Comparison of ENCODE assay signal across 1 cellular context in the genomic region with DNA sequence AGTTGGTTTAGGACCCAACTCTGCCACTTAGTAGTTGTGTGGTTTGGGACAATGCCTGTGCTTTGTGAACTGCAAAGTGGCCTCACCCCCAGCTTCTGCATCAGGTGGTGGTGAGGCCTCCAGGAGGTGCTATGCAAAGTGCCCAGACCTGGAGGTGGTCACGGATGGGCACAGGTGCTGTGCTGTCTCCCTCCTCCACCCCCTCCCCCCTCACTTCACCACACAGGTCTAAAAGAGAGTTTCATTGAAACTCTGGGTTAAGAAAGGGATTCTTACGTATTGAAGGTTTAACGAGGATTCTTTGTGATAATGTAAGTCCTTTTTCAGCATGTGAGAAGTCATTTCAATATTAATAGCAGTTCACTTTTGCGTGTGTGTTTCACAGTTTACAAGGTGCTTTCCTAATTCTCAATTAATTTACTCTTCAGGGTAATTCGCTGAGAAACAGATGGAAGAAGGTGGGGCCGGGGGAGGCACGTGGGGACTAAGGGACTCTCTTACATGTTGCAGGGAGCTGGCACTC.
TF ChIP-seq lines count a peak whose summit lies in the region.

No MANE protein-coding gene starts in this region.

TF ChIP-seq in GM12878, 131 proteins besides CTCF, POLR2A, EP300 and RAD21 (continued from another document and continues in another):
- TF ChIP-seq, protein P1, sequence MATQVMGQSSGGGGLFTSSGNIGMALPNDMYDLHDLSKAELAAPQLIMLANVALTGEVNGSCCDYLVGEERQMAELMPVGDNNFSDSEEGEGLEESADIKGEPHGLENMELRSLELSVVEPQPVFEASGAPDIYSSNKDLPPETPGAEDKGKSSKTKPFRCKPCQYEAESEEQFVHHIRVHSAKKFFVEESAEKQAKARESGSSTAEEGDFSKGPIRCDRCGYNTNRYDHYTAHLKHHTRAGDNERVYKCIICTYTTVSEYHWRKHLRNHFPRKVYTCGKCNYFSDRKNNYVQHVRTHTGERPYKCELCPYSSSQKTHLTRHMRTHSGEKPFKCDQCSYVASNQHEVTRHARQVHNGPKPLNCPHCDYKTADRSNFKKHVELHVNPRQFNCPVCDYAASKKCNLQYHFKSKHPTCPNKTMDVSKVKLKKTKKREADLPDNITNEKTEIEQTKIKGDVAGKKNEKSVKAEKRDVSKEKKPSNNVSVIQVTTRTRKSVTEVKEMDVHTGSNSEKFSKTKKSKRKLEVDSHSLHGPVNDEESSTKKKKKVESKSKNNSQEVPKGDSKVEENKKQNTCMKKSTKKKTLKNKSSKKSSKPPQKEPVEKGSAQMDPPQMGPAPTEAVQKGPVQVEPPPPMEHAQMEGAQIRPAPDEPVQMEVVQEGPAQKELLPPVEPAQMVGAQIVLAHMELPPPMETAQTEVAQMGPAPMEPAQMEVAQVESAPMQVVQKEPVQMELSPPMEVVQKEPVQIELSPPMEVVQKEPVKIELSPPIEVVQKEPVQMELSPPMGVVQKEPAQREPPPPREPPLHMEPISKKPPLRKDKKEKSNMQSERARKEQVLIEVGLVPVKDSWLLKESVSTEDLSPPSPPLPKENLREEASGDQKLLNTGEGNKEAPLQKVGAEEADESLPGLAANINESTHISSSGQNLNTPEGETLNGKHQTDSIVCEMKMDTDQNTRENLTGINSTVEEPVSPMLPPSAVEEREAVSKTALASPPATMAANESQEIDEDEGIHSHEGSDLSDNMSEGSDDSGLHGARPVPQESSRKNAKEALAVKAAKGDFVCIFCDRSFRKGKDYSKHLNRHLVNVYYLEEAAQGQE (IDR thresholded peaks at IDR 0.05; ENCODE audit: low read depth, low read length) = no peak
- TF ChIP-seq ZSCAN29 (IDR thresholded peaks at IDR 0.05) (0 out of 2 replicates have a peak, but pooled peaks have one; percentile 36), IKZF1 (conservative IDR thresholded peaks at IDR 0.05) (peak; percentile 54), NFIC (IDR thresholded peaks at IDR 0.05; ENCODE audit: low read depth, low read length) (peak; percentile 31; the same call in 1 of the 2 replicates), SP1 (IDR thresholded peaks at IDR 0.05; ENCODE audit: low read depth, low read length) (peak; percentile 36), DPF2 (IDR thresholded peaks at IDR 0.05) (peak; percentile 69), RUNX3 (IDR thresholded peaks at IDR 0.05; ENCODE audit: low read length) (peak; percentile 70), JUNB (IDR thresholded peaks at IDR 0.05) (no peak), SPI1 (IDR thresholded peaks at IDR 0.05; ENCODE audit: borderline replicate concordance, insufficient read depth, low read depth, low read length) (0 out of 2 replicates have a peak, but pooled peaks have one; percentile 1), TCF7 (IDR thresholded peaks at IDR 0.05; ENCODE audit: borderline replicate concordance) (no peak), IKZF2 (IDR thresholded peaks at IDR 0.05) (peak; percentile 22 to 60; a peak in 3 of 4 replicates), MTA2 (IDR thresholded peaks at IDR 0.05; ENCODE audit: low read depth) (peak; percentile 90), TCF12 (IDR thresholded peaks at IDR 0.05; ENCODE audit: low read depth, low read length) (peak; percentile 79; the same call in 1 of the 2 replicates), YY1 (IDR thresholded peaks at IDR 0.05; ENCODE audit: low read depth, low read length) (no peak), POU2F2 (IDR thresholded peaks at IDR 0.05; ENCODE audit: borderline replicate concordance, low read depth, low read length) (peak; percentile 93), BHLHE40 (IDR thresholded peaks at IDR 0.05; ENCODE audit: borderline replicate concordance in 1 of 2, low read depth in 2 of 2, low read length in 1 of 2) (peak in 1 of 2 experiments; percentile 67; a peak in 2 of 4 replicates), TBL1XR1 (IDR thresholded peaks at IDR 0.05; ENCODE audit: low read depth, low read length) (no peak), MEF2B (IDR thresholded peaks at IDR 0.05; ENCODE audit: partially characterized antibody, poor library complexity, severe bottlenecking) (peak; percentile 57), CHD2 (IDR thresholded peaks at IDR 0.05; ENCODE audit: borderline replicate concordance, low read depth, low read length) (0 out of 2 replicates have a peak, but pooled peaks have one; percentile 54), SRF (IDR thresholded peaks at IDR 0.05; ENCODE audit: low read depth in 2 of 2, low read length in 2 of 2) (no peak), NR2F1 (conservative IDR thresholded peaks at IDR 0.05) (peak; percentile 61; the same call in 1 of the 2 replicates), ATF7 (IDR thresholded peaks at IDR 0.05; ENCODE audit: low read depth) (peak; percentile 64), YBX1 (IDR thresholded peaks at IDR 0.05) (no peak), RAD51 (IDR thresholded peaks at IDR 0.05) (peak; percentile 71; the same call in 1 of the 2 replicates), CBFB (IDR thresholded peaks at IDR 0.05; ENCODE audit: low read depth) (no peak), STAT1 (conservative IDR thresholded peaks at IDR 0.05) (no peak), SREBF1 (IDR thresholded peaks at IDR 0.05; ENCODE audit: low read length) (no peak), FOS (IDR thresholded peaks at IDR 0.05; ENCODE audit: borderline replicate concordance, extremely low read depth, insufficient read length) (no peak), SMAD1 (IDR thresholded peaks at IDR 0.05; ENCODE audit: low read depth, partially characterized antibody) (no peak), CHD1 (IDR thresholded peaks at IDR 0.05; ENCODE audit: low read depth, low read length) (no peak), NRF1 (conservative IDR thresholded peaks at IDR 0.05; ENCODE audit: low read depth, low read length) (no peak), BMI1 (IDR thresholded peaks at IDR 0.05; ENCODE audit: borderline replicate concordance) (0 out of 2 replicates have a peak, but pooled peaks have one; percentile 30), ZNF622 (IDR thresholded peaks at IDR 0.05) (no peak)
- TF ChIP-seq, protein P2, sequence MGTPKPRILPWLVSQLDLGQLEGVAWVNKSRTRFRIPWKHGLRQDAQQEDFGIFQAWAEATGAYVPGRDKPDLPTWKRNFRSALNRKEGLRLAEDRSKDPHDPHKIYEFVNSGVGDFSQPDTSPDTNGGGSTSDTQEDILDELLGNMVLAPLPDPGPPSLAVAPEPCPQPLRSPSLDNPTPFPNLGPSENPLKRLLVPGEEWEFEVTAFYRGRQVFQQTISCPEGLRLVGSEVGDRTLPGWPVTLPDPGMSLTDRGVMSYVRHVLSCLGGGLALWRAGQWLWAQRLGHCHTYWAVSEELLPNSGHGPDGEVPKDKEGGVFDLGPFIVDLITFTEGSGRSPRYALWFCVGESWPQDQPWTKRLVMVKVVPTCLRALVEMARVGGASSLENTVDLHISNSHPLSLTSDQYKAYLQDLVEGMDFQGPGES (IDR thresholded peaks at IDR 0.05) = no peak
- TF ChIP-seq, protein P3, sequence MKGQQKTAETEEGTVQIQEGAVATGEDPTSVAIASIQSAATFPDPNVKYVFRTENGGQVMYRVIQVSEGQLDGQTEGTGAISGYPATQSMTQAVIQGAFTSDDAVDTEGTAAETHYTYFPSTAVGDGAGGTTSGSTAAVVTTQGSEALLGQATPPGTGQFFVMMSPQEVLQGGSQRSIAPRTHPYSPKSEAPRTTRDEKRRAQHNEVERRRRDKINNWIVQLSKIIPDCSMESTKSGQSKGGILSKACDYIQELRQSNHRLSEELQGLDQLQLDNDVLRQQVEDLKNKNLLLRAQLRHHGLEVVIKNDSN (IDR thresholded peaks at IDR 0.05; ENCODE audit: borderline replicate concordance, extremely low read length, insufficient read depth, low read depth, low read length) = peak; percentile 21
- TF ChIP-seq, protein P4, sequence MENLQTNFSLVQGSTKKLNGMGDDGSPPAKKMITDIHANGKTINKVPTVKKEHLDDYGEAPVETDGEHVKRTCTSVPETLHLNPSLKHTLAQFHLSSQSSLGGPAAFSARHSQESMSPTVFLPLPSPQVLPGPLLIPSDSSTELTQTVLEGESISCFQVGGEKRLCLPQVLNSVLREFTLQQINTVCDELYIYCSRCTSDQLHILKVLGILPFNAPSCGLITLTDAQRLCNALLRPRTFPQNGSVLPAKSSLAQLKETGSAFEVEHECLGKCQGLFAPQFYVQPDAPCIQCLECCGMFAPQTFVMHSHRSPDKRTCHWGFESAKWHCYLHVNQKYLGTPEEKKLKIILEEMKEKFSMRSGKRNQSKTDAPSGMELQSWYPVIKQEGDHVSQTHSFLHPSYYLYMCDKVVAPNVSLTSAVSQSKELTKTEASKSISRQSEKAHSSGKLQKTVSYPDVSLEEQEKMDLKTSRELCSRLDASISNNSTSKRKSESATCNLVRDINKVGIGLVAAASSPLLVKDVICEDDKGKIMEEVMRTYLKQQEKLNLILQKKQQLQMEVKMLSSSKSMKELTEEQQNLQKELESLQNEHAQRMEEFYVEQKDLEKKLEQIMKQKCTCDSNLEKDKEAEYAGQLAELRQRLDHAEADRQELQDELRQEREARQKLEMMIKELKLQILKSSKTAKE (IDR thresholded peaks at IDR 0.05; ENCODE audit: low read depth, poor library complexity, severe bottlenecking) = peak; percentile 46
- TF ChIP-seq, protein P5, sequence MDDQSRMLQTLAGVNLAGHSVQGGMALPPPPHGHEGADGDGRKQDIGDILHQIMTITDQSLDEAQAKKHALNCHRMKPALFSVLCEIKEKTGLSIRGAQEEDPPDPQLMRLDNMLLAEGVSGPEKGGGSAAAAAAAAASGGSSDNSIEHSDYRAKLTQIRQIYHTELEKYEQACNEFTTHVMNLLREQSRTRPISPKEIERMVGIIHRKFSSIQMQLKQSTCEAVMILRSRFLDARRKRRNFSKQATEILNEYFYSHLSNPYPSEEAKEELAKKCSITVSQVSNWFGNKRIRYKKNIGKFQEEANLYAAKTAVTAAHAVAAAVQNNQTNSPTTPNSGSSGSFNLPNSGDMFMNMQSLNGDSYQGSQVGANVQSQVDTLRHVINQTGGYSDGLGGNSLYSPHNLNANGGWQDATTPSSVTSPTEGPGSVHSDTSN (IDR thresholded peaks at IDR 0.05; ENCODE audit: insufficient replicate concordance, low read depth, low read length) = no peak
- TF ChIP-seq, protein P6, sequence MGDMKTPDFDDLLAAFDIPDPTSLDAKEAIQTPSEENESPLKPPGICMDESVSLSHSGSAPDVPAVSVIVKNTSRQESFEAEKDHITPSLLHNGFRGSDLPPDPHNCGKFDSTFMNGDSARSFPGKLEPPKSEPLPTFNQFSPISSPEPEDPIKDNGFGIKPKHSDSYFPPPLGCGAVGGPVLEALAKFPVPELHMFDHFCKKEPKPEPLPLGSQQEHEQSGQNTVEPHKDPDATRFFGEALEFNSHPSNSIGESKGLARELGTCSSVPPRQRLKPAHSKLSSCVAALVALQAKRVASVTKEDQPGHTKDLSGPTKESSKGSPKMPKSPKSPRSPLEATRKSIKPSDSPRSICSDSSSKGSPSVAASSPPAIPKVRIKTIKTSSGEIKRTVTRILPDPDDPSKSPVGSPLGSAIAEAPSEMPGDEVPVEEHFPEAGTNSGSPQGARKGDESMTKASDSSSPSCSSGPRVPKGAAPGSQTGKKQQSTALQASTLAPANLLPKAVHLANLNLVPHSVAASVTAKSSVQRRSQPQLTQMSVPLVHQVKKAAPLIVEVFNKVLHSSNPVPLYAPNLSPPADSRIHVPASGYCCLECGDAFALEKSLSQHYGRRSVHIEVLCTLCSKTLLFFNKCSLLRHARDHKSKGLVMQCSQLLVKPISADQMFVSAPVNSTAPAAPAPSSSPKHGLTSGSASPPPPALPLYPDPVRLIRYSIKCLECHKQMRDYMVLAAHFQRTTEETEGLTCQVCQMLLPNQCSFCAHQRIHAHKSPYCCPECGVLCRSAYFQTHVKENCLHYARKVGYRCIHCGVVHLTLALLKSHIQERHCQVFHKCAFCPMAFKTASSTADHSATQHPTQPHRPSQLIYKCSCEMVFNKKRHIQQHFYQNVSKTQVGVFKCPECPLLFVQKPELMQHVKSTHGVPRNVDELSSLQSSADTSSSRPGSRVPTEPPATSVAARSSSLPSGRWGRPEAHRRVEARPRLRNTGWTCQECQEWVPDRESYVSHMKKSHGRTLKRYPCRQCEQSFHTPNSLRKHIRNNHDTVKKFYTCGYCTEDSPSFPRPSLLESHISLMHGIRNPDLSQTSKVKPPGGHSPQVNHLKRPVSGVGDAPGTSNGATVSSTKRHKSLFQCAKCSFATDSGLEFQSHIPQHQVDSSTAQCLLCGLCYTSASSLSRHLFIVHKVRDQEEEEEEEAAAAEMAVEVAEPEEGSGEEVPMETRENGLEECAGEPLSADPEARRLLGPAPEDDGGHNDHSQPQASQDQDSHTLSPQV (IDR thresholded peaks at IDR 0.05) = no peak
- TF ChIP-seq, protein P7, sequence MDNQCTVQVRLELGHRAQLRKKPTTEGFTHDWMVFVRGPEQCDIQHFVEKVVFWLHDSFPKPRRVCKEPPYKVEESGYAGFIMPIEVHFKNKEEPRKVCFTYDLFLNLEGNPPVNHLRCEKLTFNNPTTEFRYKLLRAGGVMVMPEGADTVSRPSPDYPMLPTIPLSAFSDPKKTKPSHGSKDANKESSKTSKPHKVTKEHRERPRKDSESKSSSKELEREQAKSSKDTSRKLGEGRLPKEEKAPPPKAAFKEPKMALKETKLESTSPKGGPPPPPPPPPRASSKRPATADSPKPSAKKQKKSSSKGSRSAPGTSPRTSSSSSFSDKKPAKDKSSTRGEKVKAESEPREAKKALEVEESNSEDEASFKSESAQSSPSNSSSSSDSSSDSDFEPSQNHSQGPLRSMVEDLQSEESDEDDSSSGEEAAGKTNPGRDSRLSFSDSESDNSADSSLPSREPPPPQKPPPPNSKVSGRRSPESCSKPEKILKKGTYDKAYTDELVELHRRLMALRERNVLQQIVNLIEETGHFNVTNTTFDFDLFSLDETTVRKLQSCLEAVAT (IDR thresholded peaks at IDR 0.05) = 0 out of 2 replicates have a peak, but pooled peaks have one; percentile 12
- TF ChIP-seq, protein P8, sequence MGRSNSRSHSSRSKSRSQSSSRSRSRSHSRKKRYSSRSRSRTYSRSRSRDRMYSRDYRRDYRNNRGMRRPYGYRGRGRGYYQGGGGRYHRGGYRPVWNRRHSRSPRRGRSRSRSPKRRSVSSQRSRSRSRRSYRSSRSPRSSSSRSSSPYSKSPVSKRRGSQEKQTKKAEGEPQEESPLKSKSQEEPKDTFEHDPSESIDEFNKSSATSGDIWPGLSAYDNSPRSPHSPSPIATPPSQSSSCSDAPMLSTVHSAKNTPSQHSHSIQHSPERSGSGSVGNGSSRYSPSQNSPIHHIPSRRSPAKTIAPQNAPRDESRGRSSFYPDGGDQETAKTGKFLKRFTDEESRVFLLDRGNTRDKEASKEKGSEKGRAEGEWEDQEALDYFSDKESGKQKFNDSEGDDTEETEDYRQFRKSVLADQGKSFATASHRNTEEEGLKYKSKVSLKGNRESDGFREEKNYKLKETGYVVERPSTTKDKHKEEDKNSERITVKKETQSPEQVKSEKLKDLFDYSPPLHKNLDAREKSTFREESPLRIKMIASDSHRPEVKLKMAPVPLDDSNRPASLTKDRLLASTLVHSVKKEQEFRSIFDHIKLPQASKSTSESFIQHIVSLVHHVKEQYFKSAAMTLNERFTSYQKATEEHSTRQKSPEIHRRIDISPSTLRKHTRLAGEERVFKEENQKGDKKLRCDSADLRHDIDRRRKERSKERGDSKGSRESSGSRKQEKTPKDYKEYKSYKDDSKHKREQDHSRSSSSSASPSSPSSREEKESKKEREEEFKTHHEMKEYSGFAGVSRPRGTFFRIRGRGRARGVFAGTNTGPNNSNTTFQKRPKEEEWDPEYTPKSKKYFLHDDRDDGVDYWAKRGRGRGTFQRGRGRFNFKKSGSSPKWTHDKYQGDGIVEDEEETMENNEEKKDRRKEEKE (IDR thresholded peaks at IDR 0.05) = no peak
- TF ChIP-seq, protein P9, sequence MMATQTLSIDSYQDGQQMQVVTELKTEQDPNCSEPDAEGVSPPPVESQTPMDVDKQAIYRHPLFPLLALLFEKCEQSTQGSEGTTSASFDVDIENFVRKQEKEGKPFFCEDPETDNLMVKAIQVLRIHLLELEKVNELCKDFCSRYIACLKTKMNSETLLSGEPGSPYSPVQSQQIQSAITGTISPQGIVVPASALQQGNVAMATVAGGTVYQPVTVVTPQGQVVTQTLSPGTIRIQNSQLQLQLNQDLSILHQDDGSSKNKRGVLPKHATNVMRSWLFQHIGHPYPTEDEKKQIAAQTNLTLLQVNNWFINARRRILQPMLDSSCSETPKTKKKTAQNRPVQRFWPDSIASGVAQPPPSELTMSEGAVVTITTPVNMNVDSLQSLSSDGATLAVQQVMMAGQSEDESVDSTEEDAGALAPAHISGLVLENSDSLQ (IDR thresholded peaks at IDR 0.05) = no peak; the same call in 1 of the 2 replicates
